Comparison of ENCODE assay signal across 14 cellular contexts in genomic region chr1:26758358-26758757, GRCh38. TPM values are rescaled to one million over a fixed set of nuclear protein-coding genes. Genes with fewer than 3 reads are reported as not detected.
DNase-seq lines count a peak whose midpoint lies in the region; ATAC-seq and TF ChIP-seq lines count a peak whose summit lies in the region.
"Had no signal": no experiment of that assay in that cellular context is flagged by ENCODE, and none has a peak within 500 bp of the region (broad histone marks: within the 10 kb centered on the region; RNA-seq: fewer than 3 reads in every experiment).

No MANE protein-coding gene starts in this region.

- no peak for ATAC-seq in CD8-positive, alpha-beta T cell
- ATAC-seq in stimulated activated effector memory CD8-positive, alpha-beta T cell treated with anti-CD3 and anti-CD28 coated beads, Interleukin-12 subunit alpha, Interleukin-12 subunit beta, amount 100 ng/mL, for 72 hours: no peak
- ATAC-seq in HG03135 (IDR thresholded peaks at IDR 0.05; ENCODE audit: unreplicated experiment): no peak

- DNase-seq in activated naive CD4-positive, alpha-beta T cell treated with anti-CD3 and anti-CD28 coated beads for 36 hours: no peak
- DNase-seq in activated naive CD4-positive, alpha-beta T cell treated with anti-CD3 and anti-CD28 coated beads, Interleukin-2, amount 50 U/mL, for 16 hours: no peak
- DNase-seq in CD8-positive, alpha-beta T cell: no peak
- no peak for DNase-seq in activated naive CD8-positive, alpha-beta T cell treated with anti-CD3 and anti-CD28 coated beads for 36 hours
- no peak for DNase-seq in stimulated activated effector memory CD8-positive, alpha-beta T cell treated with anti-CD3 and anti-CD28 coated beads, Interleukin-12 subunit alpha, Interleukin-12 subunit beta, amount 100 ng/mL, for 72 hours (ENCODE audit: low spot score in 2 of 2)
- no peak for DNase-seq in NCI-H1105 treated with DMSO at 0.1 percent for 48 hours (lab: John Stamatoyannopoulos, UW)
- DNase-seq: GOT3, MM.1S, NCI-H1930, NCI-H510A treated with DMSO at 0.1 percent for 48 hours, SHP77 treated with DMSO at 0.1 percent for 48 hours had no signal

- H3K4me1 ChIP-seq in CD8-positive, alpha-beta T cell (ENCODE audit: insufficient read depth, low read length): peaks cover 19% of the 10 kb centered on the region

- intact Hi-C loops in activated naive CD4-positive, alpha-beta T cell treated with anti-CD3 and anti-CD28 coated beads for 36 hours (cut with micrococcal nuclease): no loop called here
- intact Hi-C loops in CD8-positive, alpha-beta T cell (cut with DNase I, micrococcal nuclease): no loop called here

- no peak for TF ChIP-seq CTCF in CD8-positive, alpha-beta T cell (IDR thresholded peaks at IDR 0.05)

- H3K4me1 Mint-ChIP-seq in activated naive CD4-positive, alpha-beta T cell treated with anti-CD3 and anti-CD28 coated beads for 36 hours (ENCODE audit: low read depth): peaks cover 16% of the 10 kb centered on the region
- H3K4me1 Mint-ChIP-seq in CD8-positive, alpha-beta T cell (ENCODE audit: low read depth): peaks cover 43% of the 10 kb centered on the region
- H3K4me1 Mint-ChIP-seq in activated naive CD8-positive, alpha-beta T cell treated with anti-CD3 and anti-CD28 coated beads for 36 hours: peaks cover 35% of the 10 kb centered on the region
- peaks cover 14% of the 10 kb centered on the region for H3K4me1 Mint-ChIP-seq in stimulated activated effector memory CD8-positive, alpha-beta T cell treated with anti-CD3 and anti-CD28 coated beads, Interleukin-12 subunit alpha, Interleukin-12 subunit beta, amount 100 ng/mL, for 72 hours

- peaks cover 50% of the 10 kb centered on the region for H3K36me3 Mint-ChIP-seq in activated naive CD4-positive, alpha-beta T cell treated with anti-CD3 and anti-CD28 coated beads for 36 hours (ENCODE audit: low read depth)
- H3K36me3 Mint-ChIP-seq in CD8-positive, alpha-beta T cell: peaks cover 75% of the 10 kb centered on the region
- peaks cover 48% of the 10 kb centered on the region for H3K36me3 Mint-ChIP-seq in activated naive CD8-positive, alpha-beta T cell treated with anti-CD3 and anti-CD28 coated beads for 36 hours
- peaks cover 98% of the 10 kb centered on the region for H3K36me3 Mint-ChIP-seq in stimulated activated effector memory CD8-positive, alpha-beta T cell treated with anti-CD3 and anti-CD28 coated beads, Interleukin-12 subunit alpha, Interleukin-12 subunit beta, amount 100 ng/mL, for 72 hours

- H3K27ac Mint-ChIP-seq in activated naive CD4-positive, alpha-beta T cell treated with anti-CD3 and anti-CD28 coated beads for 36 hours: peak overlapping the region; percentile 30
- H3K27ac Mint-ChIP-seq in CD8-positive, alpha-beta T cell: peak overlapping the region; percentile 64
- peak overlapping the region; percentile 4 for H3K27ac Mint-ChIP-seq in activated naive CD8-positive, alpha-beta T cell treated with anti-CD3 and anti-CD28 coated beads for 36 hours
- peak overlapping the region; percentile 49 for H3K27ac Mint-ChIP-seq in stimulated activated effector memory CD8-positive, alpha-beta T cell treated with anti-CD3 and anti-CD28 coated beads, Interleukin-12 subunit alpha, Interleukin-12 subunit beta, amount 100 ng/mL, for 72 hours

- H3K27me3 ChIP-seq in CD8-positive, alpha-beta T cell (ENCODE audit: insufficient read depth, low read length): no peaks in the 10 kb centered on the region

- no peaks in the 10 kb centered on the region for H3K27me3 Mint-ChIP-seq in activated naive CD4-positive, alpha-beta T cell treated with anti-CD3 and anti-CD28 coated beads for 36 hours (ENCODE audit: low read depth)
- H3K27me3 Mint-ChIP-seq in CD8-positive, alpha-beta T cell (ENCODE audit: low read depth): no peaks in the 10 kb centered on the region
- H3K27me3 Mint-ChIP-seq in activated naive CD8-positive, alpha-beta T cell treated with anti-CD3 and anti-CD28 coated beads for 36 hours: no peaks in the 10 kb centered on the region

- H3K36me3 ChIP-seq in CD8-positive, alpha-beta T cell (ENCODE audit: insufficient read depth, low read length): peaks cover 51% of the 10 kb centered on the region

- no peaks in the 10 kb centered on the region for H3K9me3 Mint-ChIP-seq in activated naive CD4-positive, alpha-beta T cell treated with anti-CD3 and anti-CD28 coated beads for 36 hours
- H3K9me3 Mint-ChIP-seq in CD8-positive, alpha-beta T cell: no peaks in the 10 kb centered on the region
- H3K9me3 Mint-ChIP-seq in activated naive CD8-positive, alpha-beta T cell treated with anti-CD3 and anti-CD28 coated beads for 36 hours: no peaks in the 10 kb centered on the region
- no peaks in the 10 kb centered on the region for H3K9me3 Mint-ChIP-seq in stimulated activated effector memory CD8-positive, alpha-beta T cell treated with anti-CD3 and anti-CD28 coated beads, Interleukin-12 subunit alpha, Interleukin-12 subunit beta, amount 100 ng/mL, for 72 hours

- no peaks in the 10 kb centered on the region for H3K9me3 ChIP-seq in CD8-positive, alpha-beta T cell (ENCODE audit: low read length)

- CTCF ChIA-PET in activated naive CD4-positive, alpha-beta T cell treated with anti-CD3 and anti-CD28 coated beads for 36 hours (lab: Charles Lee): interaction anchor here (0.6 kb wide), 2 partner anchors 110 to 135 kb away, joined by 3 to 5 read pairs; no protein-coding TSS in a partner anchor
- CTCF ChIA-PET in CD8-positive, alpha-beta T cell (lab: Charles Lee): interaction anchor here (1.2 to 1.6 kb wide), 7 partner anchors 11 to 156 kb away, joined by 3 to 8 read pairs (median 5); no protein-coding TSS in a partner anchor

- no peak overlapping the region for H3K4me3 Mint-ChIP-seq in activated naive CD4-positive, alpha-beta T cell treated with anti-CD3 and anti-CD28 coated beads for 36 hours
- no peak overlapping the region for H3K4me3 Mint-ChIP-seq in CD8-positive, alpha-beta T cell
- no peak overlapping the region for H3K4me3 Mint-ChIP-seq in activated naive CD8-positive, alpha-beta T cell treated with anti-CD3 and anti-CD28 coated beads for 36 hours
- no peak overlapping the region for H3K4me3 Mint-ChIP-seq in stimulated activated effector memory CD8-positive, alpha-beta T cell treated with anti-CD3 and anti-CD28 coated beads, Interleukin-12 subunit alpha, Interleukin-12 subunit beta, amount 100 ng/mL, for 72 hours

- no peak overlapping the region for H3K4me3 ChIP-seq in CD8-positive, alpha-beta T cell (ENCODE audit: low read depth, low read length)

- POLR2A ChIA-PET in CD8-positive, alpha-beta T cell (lab: Charles Lee): interaction anchor here (0.9 kb wide), 1 partner anchor 66 kb away, joined by 4 read pairs; no protein-coding TSS in a partner anchor

- H3K27ac ChIP-seq in CD8-positive, alpha-beta T cell (ENCODE audit: low read depth, low read length): no peak overlapping the region
- H3K27ac ChIP-seq: HL-60, KMS-11 had no signal

RNA-seq across cellular contexts. Expression of gene PIGV, which starts 29.4 kb away (rescaled TPM):
- total RNA-seq in activated naive CD4-positive, alpha-beta T cell treated with anti-CD3 and anti-CD28 coated beads for 36 hours: 10 to 100 TPM; 10.6 to 11.2 TPM
- total RNA-seq in CD8-positive, alpha-beta T cell: 10 to 100 TPM in 1 of 2 experiments, 1 to 10 TPM in 1; 9.5 to 12.7 TPM
- total RNA-seq in activated naive CD8-positive, alpha-beta T cell treated with anti-CD3 and anti-CD28 coated beads for 36 hours: 10 to 100 TPM; 20.8 to 20.9 TPM

Comparison
In these comparisons a context has a peak if more than half of its experiments do, and no peak if none do; other contexts are left out.
1. H3K27ac Mint-ChIP-seq: peak in every context shown above with its lines; median percentile 64 in CD8-positive, alpha-beta T cell; 49 in stimulated activated effector memory CD8-positive, alpha-beta T cell treated with anti-CD3 and anti-CD28 coated beads, Interleukin-12 subunit alpha, Interleukin-12 subunit beta, amount 100 ng/mL, for 72 hours; 30 in activated naive CD4-positive, alpha-beta T cell treated with anti-CD3 and anti-CD28 coated beads for 36 hours; 4 in activated naive CD8-positive, alpha-beta T cell treated with anti-CD3 and anti-CD28 coated beads for 36 hours.